ENCODE assay signal across 28 cellular contexts in genomic region chr17:6704472-6705052, GRCh38. TPM values are rescaled to one million over a fixed set of nuclear protein-coding genes. Genes with fewer than 3 reads are reported as not detected.
DNase-seq lines count a peak whose midpoint lies in the region; ATAC-seq, FAIRE-seq and TF ChIP-seq lines count a peak whose summit lies in the region.
"Had no signal": no experiment of that assay in that cellular context is flagged by ENCODE, and none has a peak within 500 bp of the region (broad histone marks: within the 10 kb centered on the region; RNA-seq: fewer than 3 reads in every experiment).

No MANE protein-coding gene starts in this region.

- H3K27ac ChIP-seq in HepG2 (ENCODE audit: extremely low read length, insufficient read depth, low read length) (peak overlapping the region; percentile 97), sigmoid colon (no peak overlapping the region)
- H3K27ac ChIP-seq: A549; BLaER1 treated with 17β-estradiol and CSF1 and Interleukin-3, amounts not matched to agents 10 nM and 100 nM had no signal

- TF ChIP-seq POLR2A in HepG2 (IDR thresholded peaks at IDR 0.05; ENCODE audit: insufficient read depth in 1 of 2, low read depth in 2 of 2, low read length in 2 of 2) (no peak), sigmoid colon (IDR thresholded peaks at IDR 0.05) (no peak)

- H3K36me3 Mint-ChIP-seq in Caco-2 (ENCODE audit: insufficient read depth, unreplicated experiment) (no peaks in the 10 kb centered on the region), memory B cell (no peaks in the 10 kb centered on the region)
- H3K36me3 Mint-ChIP-seq: CD14-positive monocyte; CD8-positive, alpha-beta memory T cell had no signal

- intact Hi-C loops in Caco-2 (cut with micrococcal nuclease; ENCODE audit: unreplicated experiment): no loop called here
- intact Hi-C loops in HepG2 (cut with micrococcal nuclease; ENCODE audit: unreplicated experiment): no loop called here
- intact Hi-C loops in sigmoid colon (cut with DNase I): no loop called here

- in situ Hi-C loops in HepG2 (cut with HindIII; ENCODE audit: extremely low pct_ligation_motif_present, low pct_unique_long_range_greater_than_20kb): no loop called here

- H3K36me3 ChIP-seq in Caco-2 (ENCODE audit: control insufficient read depth, insufficient read depth, low read length) (no peaks in the 10 kb centered on the region), HepG2 (replicated peaks in 1 of 2; ENCODE audit: control insufficient read depth in 1 of 2, insufficient read depth in 2 of 2, low read length in 2 of 2) (peaks cover 20% of the 10 kb centered on the region in 2 experiments), sigmoid colon (no peaks in the 10 kb centered on the region)
- H3K36me3 ChIP-seq: BE2C; BLaER1 treated with 17β-estradiol and CSF1 and Interleukin-3, amounts not matched to agents 10 nM and 100 nM; HAP-1 had no signal

- H3K9me3 ChIP-seq in Caco-2 (no peaks in the 10 kb centered on the region), HepG2 (ENCODE audit: low read length) (no peaks in the 10 kb centered on the region), sigmoid colon (no peaks in the 10 kb centered on the region)
- H3K9me3 ChIP-seq: A549; BE2C; BLaER1 treated with 17β-estradiol and CSF1 and Interleukin-3, amounts not matched to agents 10 nM and 100 nM; HAP-1 had no signal

- H3K79me2 ChIP-seq in HepG2 (ENCODE audit: insufficient read depth, low read length): peaks cover 19% of the 10 kb centered on the region

- peak overlapping the region; percentile 22; the same call in 1 of the 2 replicates for H3K9ac ChIP-seq in HepG2 (ENCODE audit: insufficient read depth, low read depth, low read length)
- H3K9ac ChIP-seq: BLaER1 treated with 17β-estradiol and CSF1 and Interleukin-3, amounts not matched to agents 10 nM and 100 nM had no signal

- TF ChIP-seq EP300 in HepG2 (IDR thresholded peaks at IDR 0.05; ENCODE audit: low read depth in 2 of 2, low read length in 2 of 2): no peak
- no peak for TF ChIP-seq EP300 in HepG2 (CRISPR knock-in tag; IDR thresholded peaks at IDR 0.05; ENCODE audit: borderline replicate concordance)
- TF ChIP-seq EP300 in sigmoid colon (IDR thresholded peaks at IDR 0.05): no peak

- no TSS peak for BruUV-seq in Caco-2 (replicated peaks; lab: Mats Ljungman, UMichigan)
- BruUV-seq in HepG2 (replicated peaks; lab: Mats Ljungman, UMichigan): no TSS peak

- ATAC-seq in HepG2 (peak; percentile 25), memory B cell (ENCODE audit: low read depth) (no peak), GM19324 (IDR thresholded peaks at IDR 0.05; ENCODE audit: low FRiP score, unreplicated experiment) (no peak)
- ATAC-seq: A549 had no signal

- peaks cover 19% of the 10 kb centered on the region for H3K4me1 ChIP-seq in Caco-2
- peaks cover 99% of the 10 kb centered on the region for H3K4me1 ChIP-seq in HepG2 (ENCODE audit: insufficient read depth, low read length)
- no peaks in the 10 kb centered on the region for H3K4me1 ChIP-seq in sigmoid colon
- H3K4me1 ChIP-seq: A549; BE2C; BLaER1 treated with 17β-estradiol and CSF1 and Interleukin-3, amounts not matched to agents 10 nM and 100 nM; HAP-1 had no signal

- no peak overlapping the region for H2AFZ ChIP-seq in HepG2 (ENCODE audit: low read length)

- no peak overlapping the region for H3K4me3 ChIP-seq in Caco-2 (ENCODE audit: low read depth, low read length)
- H3K4me3 ChIP-seq in HepG2 (replicated peaks in 1 of 3; ENCODE audit: insufficient read depth in 1 of 3, low read depth in 2 of 3, low read length in 3 of 3): peak overlapping the region in 1 of 3 experiments; percentile 15; a peak in 1 of 6 replicates
- H3K4me3 ChIP-seq in sigmoid colon: no peak overlapping the region
- H3K4me3 ChIP-seq: A549; BLaER1 treated with 17β-estradiol and CSF1 and Interleukin-3, amounts not matched to agents 10 nM and 100 nM; HAP-1 had no signal

- H3K4me1 Mint-ChIP-seq in Caco-2 (ENCODE audit: low read depth, unreplicated experiment) (peaks cover 11% of the 10 kb centered on the region), memory B cell (no peaks in the 10 kb centered on the region)

- H3K27ac Mint-ChIP-seq in Caco-2 (ENCODE audit: unreplicated experiment) (peak overlapping the region; percentile 26), memory B cell (peak overlapping the region; percentile 68)
- H3K27ac Mint-ChIP-seq: CD14-positive monocyte; CD4-positive, alpha-beta T cell; HFFc6 had no signal

- peak overlapping the region; percentile 50 for H3K4me2 ChIP-seq in HepG2 (ENCODE audit: low read depth, low read length)
- H3K4me2 ChIP-seq: A549; BLaER1 treated with 17β-estradiol and CSF1 and Interleukin-3, amounts not matched to agents 10 nM and 100 nM had no signal

- FAIRE-seq in HepG2 (lab: Jason Lieb, UNC) (peak; percentile 78), urothelium cell line (lab: Jason Lieb, UNC) (no peak)
- FAIRE-seq: A549, GM12891, GM18507, H54 had no signal

- no peaks in the 10 kb centered on the region for H3K9me3 Mint-ChIP-seq in Caco-2 (ENCODE audit: unreplicated experiment)
- no peaks in the 10 kb centered on the region for H3K9me3 Mint-ChIP-seq in memory B cell
- H3K9me3 Mint-ChIP-seq: CD4-positive, alpha-beta T cell; HFFc6 had no signal

- POLR2A ChIA-PET in Caco-2 (lab: Charles Lee): no interaction called here
- POLR2A ChIA-PET in HepG2 (lab: Yijun Ruan, JAX): interaction anchor here (0.7 to 11.0 kb wide), 5 partner anchors 9 to 27 kb away, joined by 3 to 419 read pairs (median 119); partner anchors contain the start of gene SLC13A5

- CTCF ChIA-PET in Caco-2 (lab: Charles Lee) (no interaction called here), HepG2 (lab: Yijun Ruan, JAX; ENCODE audit: low intra/inter-chr PET ratio, low total read pairs) (no interaction called here)

- no peaks in the 10 kb centered on the region for H3K27me3 ChIP-seq in Caco-2 (replicated peaks; ENCODE audit: control insufficient read depth, insufficient read depth, low read length)
- no peaks in the 10 kb centered on the region for H3K27me3 ChIP-seq in HepG2 (ENCODE audit: control insufficient read depth in 1 of 2, insufficient read depth in 2 of 2, low read length in 2 of 2)
- H3K27me3 ChIP-seq in sigmoid colon: peaks cover 0 to 23% (median under 1%) of the 10 kb centered on the region in 3 donors
- H3K27me3 ChIP-seq: BE2C; BLaER1 treated with 17β-estradiol and CSF1 and Interleukin-3, amounts not matched to agents 10 nM and 100 nM had no signal

- no peak overlapping the region for H3K4me3 Mint-ChIP-seq in Caco-2 (ENCODE audit: unreplicated experiment)
- H3K4me3 Mint-ChIP-seq in memory B cell: no peak overlapping the region
- H3K4me3 Mint-ChIP-seq: CD14-positive monocyte; CD4-positive, alpha-beta T cell; CD8-positive, alpha-beta memory T cell; HFFc6 had no signal

- 26% methylated on average over 6 of the region's 6 CpGs for WGBS in HepG2 (ENCODE audit: low lambda C conversion rate)
- WGBS in sigmoid colon, 2 donors: 62 to 84% methylated on average over 6 of the region's 6 CpGs

- H3K27me3 Mint-ChIP-seq in Caco-2 (ENCODE audit: insufficient read depth, unreplicated experiment): no peaks in the 10 kb centered on the region
- peaks cover 22% of the 10 kb centered on the region for H3K27me3 Mint-ChIP-seq in memory B cell

- no peaks in the 10 kb centered on the region for H4K20me1 ChIP-seq in HepG2 (ENCODE audit: insufficient read depth, low read length)
- H4K20me1 ChIP-seq: BLaER1 treated with 17β-estradiol and CSF1 and Interleukin-3, amounts not matched to agents 10 nM and 100 nM had no signal

- TF ChIP-seq RAD21 in HepG2 (CRISPR knock-in tag; IDR thresholded peaks at IDR 0.05): no peak

- TF ChIP-seq CTCF in Caco-2 (IDR thresholded peaks at IDR 0.05; ENCODE audit: insufficient read depth in 1 of 2, low read depth in 1 of 2, low read length in 1 of 2, severe bottlenecking in 1 of 2, unreplicated experiment in 1 of 2): no peak
- no peak for TF ChIP-seq CTCF in HepG2 (CRISPR knock-in tag; IDR thresholded peaks at IDR 0.05)
- TF ChIP-seq CTCF in sigmoid colon (IDR thresholded peaks at IDR 0.05): no peak

- DNase-seq in Caco-2 (no peak), HepG2 (ENCODE audit: low spot score) (peak; percentile 28), memory B cell (ENCODE audit: low spot score in 2 of 2) (no peak), sigmoid colon (peak; percentile 26), urothelium cell line (ENCODE audit: low spot score) (no peak)
- no peak for DNase-seq in activated CD8-positive, alpha-beta memory T cell treated with anti-CD3 and anti-CD28 coated beads, Interleukin-2, amount 50 U/mL, for 48 hours
- DNase-seq: 8988T; ACHN; AML-193; BE2C; Calu3; CD4-positive, alpha-beta T cell; CD8-positive, alpha-beta memory T cell; DMS53; DMS79 treated with DMSO at 0.1 percent for 48 hours; GF-D8; GOT3; HFFc6 had no signal

RNA-seq across cellular contexts. Expression of gene SLC13A5, which starts 8.6 kb away (rescaled TPM):
- total RNA-seq in Caco-2 (2022) (0.11 TPM in 1 of 2 replicates, not detected in the other), HepG2 (2016; rRNA removed; fragmentation: Illumina TruSeq; extraction: Trizol) (24.4 and 42.8 TPM in 2 replicates), sigmoid colon (under 1 TPM in 1 of 4 donors, not detected in 3; 0.14 TPM)
- total RNA-seq in HepG2 (2016; cell fraction: cytosol; rRNA removed; fragmentation: Illumina TruSeq; extraction: Trizol; ENCODE audit: low read depth): 6.1 and 8.5 TPM in 2 replicates
- total RNA-seq in HepG2 (2016; cell fraction: insoluble cytoplasmic fraction; rRNA removed; fragmentation: Illumina TruSeq; extraction: Trizol): 24.1 and 44.5 TPM in 2 replicates
- total RNA-seq in HepG2 (2016; cell fraction: membrane; rRNA removed; fragmentation: Illumina TruSeq; extraction: Trizol): 21.2 and 24.0 TPM in 2 replicates
- total RNA-seq in HepG2 (2016; cell fraction: nucleus; rRNA removed; fragmentation: Illumina TruSeq; extraction: Trizol): 74.8 and 81.7 TPM in 2 replicates
- polyA plus RNA-seq in HepG2 (2011; rRNA removed) (310 and 460 TPM in 2 replicates), sigmoid colon (under 1 TPM in 2 of 3 donors, not detected in 1; under 0.01 to 0.03 TPM)
- polyA plus RNA-seq in HepG2 (2011; cell fraction: cytosol; rRNA removed): 141 and 152 TPM in 2 replicates
- polyA plus RNA-seq in HepG2 (2011; cell fraction: nucleus; rRNA removed): 496 and 544 TPM in 2 replicates
- polyA plus RNA-seq in HepG2 (2012): 253 and 287 TPM in 2 replicates
- 11.4 and 13.1 TPM in 2 replicates for polyA plus RNA-seq in HepG2 (2016; cell fraction: cytosol; fragmentation: Illumina TruSeq; extraction: Trizol; ENCODE audit: low read depth)
- 42.4 and 50.4 TPM in 2 replicates for polyA plus RNA-seq in HepG2 (2016; cell fraction: insoluble cytoplasmic fraction; fragmentation: Illumina TruSeq; extraction: Trizol; ENCODE audit: low read depth)
- 28.2 and 31.8 TPM in 2 replicates for polyA plus RNA-seq in HepG2 (2016; cell fraction: membrane; fragmentation: Illumina TruSeq; extraction: Trizol; ENCODE audit: low read depth)
- polyA plus RNA-seq in HepG2 (2016; cell fraction: nucleus; fragmentation: Illumina TruSeq; extraction: Trizol; ENCODE audit: insufficient read depth, low read depth): 169 and 186 TPM in 2 replicates
- 0.40 and 2,799 TPM in 2 replicates for polyA minus RNA-seq in HepG2 (2011; rRNA and poly(A)+ RNA removed; ENCODE audit: low replicate concordance)
- polyA minus RNA-seq in HepG2 (2011; cell fraction: cytosol; rRNA and poly(A)+ RNA removed): 352 and 410 TPM in 2 replicates
- polyA minus RNA-seq in HepG2 (2011; cell fraction: nucleus; rRNA and poly(A)+ RNA removed): 342 and 399 TPM in 2 replicates
- total RNA-seq: CD4-positive, alpha-beta T cell; CD8-positive, alpha-beta memory T cell; Daoy; G401; HFFc6 had no signal
- polyA plus RNA-seq: CD14-positive monocyte; CD8-positive, alpha-beta memory T cell had no signal

RNA-seq across cellular contexts. Expression of gene XAF1, which starts 51.3 kb away (rescaled TPM):
- total RNA-seq in Caco-2 (2022) (0.25 TPM in 1 of 2 replicates, not detected in the other), HepG2 (2016; rRNA removed; fragmentation: Illumina TruSeq; extraction: Trizol) (1.7 and 2.4 TPM in 2 replicates), sigmoid colon (10 to 100 TPM in 3 of 4 donors, 1 to 10 TPM in 1; 9.7 to 59.5 (median 35.8) TPM)
- 0.81 and 0.97 TPM in 2 replicates for total RNA-seq in HepG2 (2016; cell fraction: cytosol; rRNA removed; fragmentation: Illumina TruSeq; extraction: Trizol; ENCODE audit: low read depth)
- 1.7 and 2.1 TPM in 2 replicates for total RNA-seq in HepG2 (2016; cell fraction: insoluble cytoplasmic fraction; rRNA removed; fragmentation: Illumina TruSeq; extraction: Trizol)
- 1.1 and 1.3 TPM in 2 replicates for total RNA-seq in HepG2 (2016; cell fraction: membrane; rRNA removed; fragmentation: Illumina TruSeq; extraction: Trizol)
- 2.1 and 3.7 TPM in 2 replicates for total RNA-seq in HepG2 (2016; cell fraction: nucleus; rRNA removed; fragmentation: Illumina TruSeq; extraction: Trizol)
- polyA plus RNA-seq in HepG2 (2011; rRNA removed) (1.2 and 1.6 TPM in 2 replicates), sigmoid colon (10 to 100 TPM in 1 of 3 donors, 1 to 10 TPM in 2; 3.2 to 64.1 (median 3.6) TPM)
- 0.74 and 2.0 TPM in 2 replicates for polyA plus RNA-seq in HepG2 (2011; cell fraction: cytosol; rRNA removed)
- 4.3 and 11.1 TPM in 2 replicates for polyA plus RNA-seq in HepG2 (2011; cell fraction: nucleus; rRNA removed)
- 3.1 and 3.3 TPM in 2 replicates for polyA plus RNA-seq in HepG2 (2012)
- 0.15 and 0.25 TPM in 2 replicates for polyA plus RNA-seq in HepG2 (2016; cell fraction: cytosol; fragmentation: Illumina TruSeq; extraction: Trizol; ENCODE audit: low read depth)
- 2.3 and 3.4 TPM in 2 replicates for polyA plus RNA-seq in HepG2 (2016; cell fraction: insoluble cytoplasmic fraction; fragmentation: Illumina TruSeq; extraction: Trizol; ENCODE audit: low read depth)
- 0.66 and 0.71 TPM in 2 replicates for polyA plus RNA-seq in HepG2 (2016; cell fraction: membrane; fragmentation: Illumina TruSeq; extraction: Trizol; ENCODE audit: low read depth)
- 6.3 and 9.1 TPM in 2 replicates for polyA plus RNA-seq in HepG2 (2016; cell fraction: nucleus; fragmentation: Illumina TruSeq; extraction: Trizol; ENCODE audit: insufficient read depth, low read depth)
- 2.2 TPM in 1 of 2 replicates, not detected in the other for polyA minus RNA-seq in HepG2 (2011; rRNA and poly(A)+ RNA removed; ENCODE audit: low replicate concordance)
- polyA minus RNA-seq in HepG2 (2011; cell fraction: cytosol; rRNA and poly(A)+ RNA removed): 0.79 and 2.2 TPM in 2 replicates
- 6.2 and 14.3 TPM in 2 replicates for polyA minus RNA-seq in HepG2 (2011; cell fraction: nucleus; rRNA and poly(A)+ RNA removed)
- total RNA-seq: G401 had no signal
- polyA plus RNA-seq: A549 had no signal

RNA-seq across cellular contexts. Expression of gene C17orf100, which starts 53.0 kb away (rescaled TPM):
- total RNA-seq in Caco-2 (2022) (3.1 and 3.4 TPM in 2 replicates), HepG2 (2016; rRNA removed; fragmentation: Illumina TruSeq; extraction: Trizol) (3.6 and 4.1 TPM in 2 replicates), sigmoid colon (1 to 10 TPM in 3 of 4 donors, under 1 TPM in 1; 0.81 to 2.8 (median 1.7) TPM)
- total RNA-seq in HepG2 (2016; cell fraction: cytosol; rRNA removed; fragmentation: Illumina TruSeq; extraction: Trizol; ENCODE audit: low read depth): 2.2 and 2.4 TPM in 2 replicates
- 3.2 and 4.7 TPM in 2 replicates for total RNA-seq in HepG2 (2016; cell fraction: insoluble cytoplasmic fraction; rRNA removed; fragmentation: Illumina TruSeq; extraction: Trizol)
- total RNA-seq in HepG2 (2016; cell fraction: membrane; rRNA removed; fragmentation: Illumina TruSeq; extraction: Trizol): 6.2 and 6.9 TPM in 2 replicates
- total RNA-seq in HepG2 (2016; cell fraction: nucleus; rRNA removed; fragmentation: Illumina TruSeq; extraction: Trizol): 3.8 and 4.0 TPM in 2 replicates
- polyA plus RNA-seq in HepG2 (2011; rRNA removed) (8.7 and 10.1 TPM in 2 replicates), sigmoid colon (1 to 10 TPM; 2.1 to 4.2 (median 2.1) TPM)
- 10.2 and 10.7 TPM in 2 replicates for polyA plus RNA-seq in HepG2 (2011; cell fraction: cytosol; rRNA removed)
- polyA plus RNA-seq in HepG2 (2011; cell fraction: nucleus; rRNA removed): 9.3 and 9.9 TPM in 2 replicates
- 12.3 and 32.8 TPM in 2 replicates for polyA plus RNA-seq in HepG2 (2012)
- polyA plus RNA-seq in HepG2 (2016; cell fraction: cytosol; fragmentation: Illumina TruSeq; extraction: Trizol; ENCODE audit: low read depth): 7.2 and 9.4 TPM in 2 replicates
- polyA plus RNA-seq in HepG2 (2016; cell fraction: insoluble cytoplasmic fraction; fragmentation: Illumina TruSeq; extraction: Trizol; ENCODE audit: low read depth): 13.1 and 13.3 TPM in 2 replicates
- polyA plus RNA-seq in HepG2 (2016; cell fraction: membrane; fragmentation: Illumina TruSeq; extraction: Trizol; ENCODE audit: low read depth): 15.0 and 15.5 TPM in 2 replicates
- 9.5 and 9.7 TPM in 2 replicates for polyA plus RNA-seq in HepG2 (2016; cell fraction: nucleus; fragmentation: Illumina TruSeq; extraction: Trizol; ENCODE audit: insufficient read depth, low read depth)
- polyA minus RNA-seq in HepG2 (2011; rRNA and poly(A)+ RNA removed; ENCODE audit: low replicate concordance): 1.0 and 10.4 TPM in 2 replicates
- polyA minus RNA-seq in HepG2 (2011; cell fraction: cytosol; rRNA and poly(A)+ RNA removed): 6.8 and 7.9 TPM in 2 replicates
- polyA minus RNA-seq in HepG2 (2011; cell fraction: nucleus; rRNA and poly(A)+ RNA removed): 11.7 and 13.4 TPM in 2 replicates

RNA-seq across cellular contexts. Expression of gene MED31, which starts 53.2 kb away (rescaled TPM):
- 9.5 and 10.2 TPM in 2 replicates for total RNA-seq in Caco-2 (2022)
- total RNA-seq in HepG2 (2016; rRNA removed; fragmentation: Illumina TruSeq; extraction: Trizol): 20.9 and 25.0 TPM in 2 replicates
- 15.0 and 15.3 TPM in 2 replicates for total RNA-seq in HepG2 (2016; cell fraction: cytosol; rRNA removed; fragmentation: Illumina TruSeq; extraction: Trizol; ENCODE audit: low read depth)
- 21.7 and 30.3 TPM in 2 replicates for total RNA-seq in HepG2 (2016; cell fraction: insoluble cytoplasmic fraction; rRNA removed; fragmentation: Illumina TruSeq; extraction: Trizol)
- total RNA-seq in HepG2 (2016; cell fraction: membrane; rRNA removed; fragmentation: Illumina TruSeq; extraction: Trizol): 13.3 and 13.7 TPM in 2 replicates
- 13.4 and 18.3 TPM in 2 replicates for total RNA-seq in HepG2 (2016; cell fraction: nucleus; rRNA removed; fragmentation: Illumina TruSeq; extraction: Trizol)
- 14.2 and 19.0 TPM in 2 replicates for polyA plus RNA-seq in HepG2 (2011; rRNA removed)
- polyA plus RNA-seq in HepG2 (2011; cell fraction: cytosol; rRNA removed): 5.0 and 8.9 TPM in 2 replicates
- 4.0 and 7.0 TPM in 2 replicates for polyA plus RNA-seq in HepG2 (2011; cell fraction: nucleus; rRNA removed)
- polyA plus RNA-seq in HepG2 (2012): 12.4 and 13.1 TPM in 2 replicates
- 7.9 and 10.0 TPM in 2 replicates for polyA plus RNA-seq in HepG2 (2016; cell fraction: cytosol; fragmentation: Illumina TruSeq; extraction: Trizol; ENCODE audit: low read depth)
- polyA plus RNA-seq in HepG2 (2016; cell fraction: insoluble cytoplasmic fraction; fragmentation: Illumina TruSeq; extraction: Trizol; ENCODE audit: low read depth): 27.3 and 32.8 TPM in 2 replicates
- 9.6 and 13.7 TPM in 2 replicates for polyA plus RNA-seq in HepG2 (2016; cell fraction: membrane; fragmentation: Illumina TruSeq; extraction: Trizol; ENCODE audit: low read depth)
- polyA plus RNA-seq in HepG2 (2016; cell fraction: nucleus; fragmentation: Illumina TruSeq; extraction: Trizol; ENCODE audit: insufficient read depth, low read depth): 20.1 and 21.9 TPM in 2 replicates
- 1.9 and 7.5 TPM in 2 replicates for polyA minus RNA-seq in HepG2 (2011; rRNA and poly(A)+ RNA removed; ENCODE audit: low replicate concordance)
- polyA minus RNA-seq in HepG2 (2011; cell fraction: cytosol; rRNA and poly(A)+ RNA removed): 2.8 and 3.5 TPM in 2 replicates
- polyA minus RNA-seq in HepG2 (2011; cell fraction: nucleus; rRNA and poly(A)+ RNA removed): 21.2 and 22.8 TPM in 2 replicates
- total RNA-seq in sigmoid colon: 1 to 10 TPM; 2.0 to 8.6 (median 7.1) TPM
- polyA plus RNA-seq in sigmoid colon: 10 to 100 TPM in 2 of 3 donors, 1 to 10 TPM in 1; 9.6 to 24.0 (median 11.5) TPM

Comparison
In these comparisons a context has a peak if more than half of its experiments do, and no peak if none do; other contexts are left out.
1. DNase-seq: peak in HepG2 (single experiment) and sigmoid colon (single experiment); none in Caco-2 (0 of 2), memory B cell (0 of 2), activated CD8-positive, alpha-beta memory T cell treated with anti-CD3 and anti-CD28 coated beads, Interleukin-2, amount 50 U/mL, for 48 hours (single experiment) and urothelium cell line (single experiment).